Comparison of ENCODE assay signal across 29 cellular contexts in the genomic region with DNA sequence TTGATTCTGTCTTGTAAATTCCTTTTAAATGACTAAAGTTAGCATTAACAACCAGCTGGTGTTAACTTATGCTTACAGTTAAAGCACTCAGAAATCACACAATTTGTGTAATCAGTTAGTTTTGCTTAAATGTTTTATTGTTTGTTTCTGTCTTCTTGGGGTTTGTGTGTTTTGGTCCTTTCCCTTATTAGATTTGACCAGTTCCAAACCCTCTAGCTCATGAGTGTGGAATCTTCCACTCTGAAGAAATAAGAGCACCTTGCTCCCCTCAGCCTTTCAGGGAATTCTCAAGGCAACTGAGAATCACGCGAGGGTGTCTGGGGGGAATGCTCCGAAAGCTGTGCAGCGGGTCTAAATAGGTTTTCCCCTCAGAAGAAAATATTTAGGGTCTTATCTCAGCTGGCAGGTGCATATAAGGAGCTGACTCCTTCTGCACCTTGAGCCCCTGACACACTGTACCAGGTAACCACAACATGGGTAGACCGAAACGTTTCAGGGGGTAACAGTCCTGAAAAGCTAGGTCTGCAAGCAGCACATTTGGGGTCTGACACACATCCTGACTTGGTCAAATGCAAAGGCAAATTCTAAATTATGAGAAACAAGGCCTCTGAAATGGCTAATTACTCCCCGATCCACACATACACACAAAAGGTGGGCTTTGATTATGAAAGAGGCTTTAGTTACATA.
"Had no signal": no experiment of that assay in that cellular context is flagged by ENCODE, and none has a peak within 500 bp of the region (broad histone marks: within the 10 kb centered on the region; RNA-seq: fewer than 3 reads in every experiment).

No MANE protein-coding gene starts in this region.

- H3K36me3 ChIP-seq: breast epithelium, SJCRH30, WERI-Rb-1 had no signal

- H3K4me1 Mint-ChIP-seq: activated CD4-positive, alpha-beta T cell treated with anti-CD3 and anti-CD28 coated beads, Interleukin-2, amount 10 ng/mL, durations not matched to agents 24 days and 14 days; activated naive CD4-positive, alpha-beta T cell treated with anti-CD3 and anti-CD28 coated beads, Interleukin-2, amount 50 U/mL, for 24 hours; activated naive CD8-positive, alpha-beta T cell treated with anti-CD3 and anti-CD28 coated beads, Interleukin-2, amount 10 ng/mL, durations not matched to agents 7 days and 5 days had no signal

- H3K4me3 Mint-ChIP-seq: activated CD4-positive, alpha-beta T cell treated with anti-CD3 and anti-CD28 coated beads, Interleukin-2, amount 10 ng/mL, durations not matched to agents 24 days and 14 days; activated CD8-positive, alpha-beta T cell treated with anti-CD3 and anti-CD28 coated beads for 36 hours; activated naive CD4-positive, alpha-beta T cell treated with anti-CD3 and anti-CD28 coated beads, Interleukin-2, amount 50 U/mL, for 24 hours; activated naive CD8-positive, alpha-beta T cell treated with anti-CD3 and anti-CD28 coated beads, Interleukin-2, amount 10 ng/mL, durations not matched to agents 7 days and 5 days; activated T-cell treated with anti-CD3 and anti-CD28 coated beads, Interleukin-2, amount 50 U/mL, for 24 hours had no signal

- H3K36me3 Mint-ChIP-seq: activated naive CD4-positive, alpha-beta T cell treated with anti-CD3 and anti-CD28 coated beads, Interleukin-2, amount 50 U/mL, for 24 hours; activated naive CD8-positive, alpha-beta T cell treated with anti-CD3 and anti-CD28 coated beads, Interleukin-2, amount 10 ng/mL, durations not matched to agents 7 days and 5 days had no signal

- H3K27ac Mint-ChIP-seq: activated CD4-positive, alpha-beta T cell treated with anti-CD3 and anti-CD28 coated beads, Interleukin-2, amount 10 ng/mL, durations not matched to agents 24 days and 14 days; activated CD8-positive, alpha-beta T cell treated with anti-CD3 and anti-CD28 coated beads for 36 hours; activated naive CD4-positive, alpha-beta T cell treated with anti-CD3 and anti-CD28 coated beads, Interleukin-2, amount 50 U/mL, for 24 hours; activated naive CD8-positive, alpha-beta T cell treated with anti-CD3 and anti-CD28 coated beads, Interleukin-2, amount 10 ng/mL, durations not matched to agents 7 days and 5 days; activated T-cell treated with anti-CD3 and anti-CD28 coated beads, Interleukin-2, amount 50 U/mL, for 24 hours; activated T-helper 2 cell treated with anti-CD3 and anti-CD28 coated beads, Interferon-gamma antibody, Interleukin-2, Interleukin-4, amounts not matched to agents 10 μg/mL and 5 μg/mL and 100 μg/mL, durations not matched to agents 14 hours and 24 hours and 36 hours had no signal

- H3K9me3 Mint-ChIP-seq: activated CD4-positive, alpha-beta T cell treated with anti-CD3 and anti-CD28 coated beads, Interleukin-2, amount 10 ng/mL, durations not matched to agents 24 days and 14 days; activated T-helper 2 cell treated with anti-CD3 and anti-CD28 coated beads, Interferon-gamma antibody, Interleukin-2, Interleukin-4, amounts not matched to agents 10 μg/mL and 5 μg/mL and 100 μg/mL, durations not matched to agents 14 hours and 24 hours and 36 hours had no signal

- FAIRE-seq: astrocyte had no signal

- DNase-seq: activated CD4-positive, alpha-beta T cell treated with anti-CD3 and anti-CD28 coated beads, Interleukin-2, amount 10 ng/mL, durations not matched to agents 24 days and 14 days; activated CD4-positive, alpha-beta T cell treated with anti-CD3 and anti-CD28 coated beads, Interleukin-2, amount 50 U/mL, for 4 hours; activated CD8-positive, alpha-beta T cell treated with anti-CD3 and anti-CD28 coated beads for 36 hours; activated gamma-delta T cell; activated naive CD4-positive, alpha-beta T cell treated with Interleukin-2 at 50 U/mL for 16 hours; activated naive CD8-positive, alpha-beta T cell treated with anti-CD3 and anti-CD28 coated beads, Interleukin-2, amount 10 ng/mL, durations not matched to agents 7 days and 5 days; activated T-cell treated with anti-CD3 and anti-CD28 coated beads, Interleukin-2, amount 50 U/mL, for 24 hours; amygdala; body of pancreas; NCI-H1092 treated with DMSO at 0.1 percent for 48 hours; NCI-H1417; NCI-H146; NCI-H187 treated with DMSO at 0.1 percent for 48 hours; NCI-H2081; NCI-H2171 treated with DMSO at 0.1 percent for 48 hours; NCI-H2227 treated with DMSO at 0.1 percent for 48 hours; NCI-H446; NCI-H510A treated with DMSO at 0.1 percent for 48 hours; NCI-H69; NCI-H82; SHP77; SJCRH30; T1000; WERI-Rb-1 had no signal

- H3K9me3 ChIP-seq: body of pancreas, SJCRH30 had no signal

- H3K27me3 ChIP-seq: body of pancreas, breast epithelium, SJCRH30 had no signal

- H3K27ac ChIP-seq: body of pancreas, breast epithelium, SJCRH30, SK-N-MC, WERI-Rb-1 had no signal

- H3K4me3 ChIP-seq: body of pancreas, breast epithelium, SJCRH30, SK-N-MC had no signal

- H3K4me1 ChIP-seq: body of pancreas, breast epithelium, SJCRH30 had no signal
